18 cellular contexts compared by ENCODE assay signal in the genomic region with DNA sequence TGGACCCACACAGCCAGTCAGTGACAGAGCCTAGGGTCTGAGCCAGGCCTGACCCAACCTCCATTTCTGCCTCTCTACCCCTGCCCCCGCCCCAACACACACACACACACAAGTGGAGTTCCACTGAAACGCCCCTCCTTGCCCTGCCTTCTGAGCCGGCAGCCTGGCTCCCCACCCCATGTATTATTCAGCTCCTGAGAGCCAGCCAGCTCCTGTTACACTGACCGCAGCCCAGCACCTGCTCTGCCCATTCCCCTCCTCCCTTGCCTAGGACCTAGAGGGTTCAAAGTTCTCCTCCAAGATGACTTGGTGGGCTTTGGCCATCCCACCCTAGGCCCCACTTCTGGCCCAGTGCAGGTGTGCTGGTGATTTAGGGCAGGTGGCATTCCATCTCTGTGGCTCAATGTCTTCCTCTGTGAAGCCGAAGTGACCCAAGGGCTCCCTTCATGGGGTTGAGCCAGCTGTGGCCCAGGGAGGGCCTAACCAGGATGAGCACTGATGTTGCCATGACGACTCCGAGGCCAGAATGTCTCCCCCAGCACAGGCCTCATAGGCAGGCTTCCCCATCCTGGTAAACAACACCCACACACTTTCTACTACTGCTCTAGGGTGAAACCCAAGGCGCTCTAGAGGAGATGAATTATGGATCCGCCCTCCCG.
"Had no signal": no experiment of that assay in that cellular context is flagged by ENCODE, and none has a peak within 500 bp of the region (broad histone marks: within the 10 kb centered on the region; RNA-seq: fewer than 3 reads in every experiment).

No MANE protein-coding gene starts in this region.

- FAIRE-seq: endometrium, keratinocyte, TTC549 had no signal

- H3K4me1 ChIP-seq: foreskin keratinocyte, heart left ventricle, upper lobe of right lung had no signal

- H3K27me3 Mint-ChIP-seq: naive thymus-derived CD4-positive, alpha-beta T cell; stimulated activated naive CD8-positive, alpha-beta T cell treated with anti-CD3 and anti-CD28 coated beads, Interleukin-15, Interleukin-2, amounts not matched to agents 100 ng/mL and 50 ng/mL, for 24 hours had no signal

- H3K9me3 ChIP-seq: upper lobe of right lung had no signal

- H3K27ac Mint-ChIP-seq: stimulated activated naive CD8-positive, alpha-beta T cell treated with anti-CD3 and anti-CD28 coated beads, Interleukin-15, Interleukin-2, amounts not matched to agents 100 ng/mL and 50 ng/mL, for 24 hours had no signal

- H3K36me3 ChIP-seq: heart left ventricle, upper lobe of right lung had no signal

- H3K9me3 Mint-ChIP-seq: stimulated activated naive CD8-positive, alpha-beta T cell treated with anti-CD3 and anti-CD28 coated beads, Interleukin-15, Interleukin-2, amounts not matched to agents 100 ng/mL and 50 ng/mL, for 24 hours had no signal

- DNase-seq: activated CD4-positive, CD25-positive, alpha-beta regulatory T cell; activated naive CD4-positive, alpha-beta T cell treated with anti-CD3 and anti-CD28 coated beads, Interleukin-2, amount 50 U/mL, for 16 hours; amygdala; dorsolateral prefrontal cortex; foreskin keratinocyte; heart left ventricle; midbrain; naive thymus-derived CD4-positive, alpha-beta T cell; occipital lobe; stimulated activated CD4-positive, alpha-beta T cell treated with anti-CD3 and anti-CD28 coated beads, Interleukin-15, amount 100 ng/mL, for 24 hours; stimulated activated CD4-positive, alpha-beta T cell treated with anti-CD3 and anti-CD28 coated beads, Interleukin-4, amount 100 ng/mL, for 24 hours; T-helper 2 cell; upper lobe of right lung had no signal

- H3K27ac ChIP-seq: dorsolateral prefrontal cortex, foreskin keratinocyte, heart left ventricle, upper lobe of right lung had no signal

- H3K27me3 ChIP-seq: dorsolateral prefrontal cortex, foreskin keratinocyte, upper lobe of right lung had no signal

- H3K4me3 Mint-ChIP-seq: naive thymus-derived CD4-positive, alpha-beta T cell; stimulated activated naive CD8-positive, alpha-beta T cell treated with anti-CD3 and anti-CD28 coated beads, Interleukin-15, Interleukin-2, amounts not matched to agents 100 ng/mL and 50 ng/mL, for 24 hours had no signal

- H3K4me3 ChIP-seq: dorsolateral prefrontal cortex, heart left ventricle, upper lobe of right lung had no signal

- ATAC-seq: esophagus mucosa; foreskin keratinocyte; heart left ventricle; naive thymus-derived CD4-positive, alpha-beta T cell; upper lobe of right lung had no signal
